Comparison of ENCODE assay signal across 21 cellular contexts in genomic region chr17:32016231-32016630, GRCh38. TPM values are rescaled to one million over a fixed set of nuclear protein-coding genes. Genes with fewer than 3 reads are reported as not detected.
DNase-seq lines count a peak whose midpoint lies in the region; ATAC-seq and TF ChIP-seq lines count a peak whose summit lies in the region.
"Had no signal": no experiment of that assay in that cellular context is flagged by ENCODE, and none has a peak within 500 bp of the region (broad histone marks: within the 10 kb centered on the region; RNA-seq: fewer than 3 reads in every experiment).

No MANE protein-coding gene starts in this region.

- no peak for ATAC-seq in activated CD4-positive, alpha-beta T cell treated with anti-CD3 and anti-CD28 coated beads for 36 hours
- ATAC-seq in activated CD8-positive, alpha-beta T cell treated with anti-CD3 and anti-CD28 coated beads, Interleukin-2, amount 10 ng/mL, durations not matched to agents 7 days and 5 days, result no peak
- ATAC-seq in psoas muscle, result no peak
- ATAC-seq in GM21528 (IDR thresholded peaks at IDR 0.05; ENCODE audit: low FRiP score, unreplicated experiment), result no peak
- ATAC-seq in GM21367 (IDR thresholded peaks at IDR 0.05; ENCODE audit: unreplicated experiment), result no peak
- ATAC-seq: activated CD4-positive, CD25-positive, alpha-beta regulatory T cell treated with anti-CD3 and anti-CD28 coated beads, Interleukin-2, amount 50 U/mL, for 24 hours; foreskin keratinocyte; HepG2; Right ventricle myocardium inferior had no signal

- peak overlapping the region; percentile 67 for H3K27ac ChIP-seq in psoas muscle
- H3K27ac ChIP-seq in substantia nigra (ENCODE audit: low read depth, low read length, poor library complexity, severe bottlenecking), result no peak overlapping the region
- H3K27ac ChIP-seq: epithelial cell of prostate, foreskin keratinocyte, thoracic aorta had no signal

- peak overlapping the region; percentile 15 for H3K4me3 ChIP-seq in psoas muscle
- H3K4me3 ChIP-seq: thoracic aorta had no signal

- intact Hi-C loops in activated CD4-positive, alpha-beta T cell treated with anti-CD3 and anti-CD28 coated beads for 36 hours (cut with DNase I, micrococcal nuclease), result no loop called here
- intact Hi-C loops in psoas muscle (cut with DNase I), result loop anchor here in 1 of 2 donors (10.0 kb wide), 1 partner anchor 119 kb away; no protein-coding TSS in a partner anchor

- no peaks in the 10 kb centered on the region for H3K9me3 ChIP-seq in psoas muscle
- H3K9me3 ChIP-seq: thoracic aorta had no signal

- H3K4me1 ChIP-seq in psoas muscle, result peaks cover 27% of the 10 kb centered on the region
- H3K4me1 ChIP-seq: foreskin keratinocyte had no signal

- peaks cover 0 to 18% of the 10 kb centered on the region in 2 donors for H3K36me3 ChIP-seq in psoas muscle (ENCODE audit: insufficient read depth in 1 of 2, low read depth in 1 of 2)
- H3K36me3 ChIP-seq: thoracic aorta had no signal

- no peaks in the 10 kb centered on the region for H3K27me3 ChIP-seq in psoas muscle (ENCODE audit: insufficient read depth in 3 of 3, low read length in 2 of 3)
- H3K27me3 ChIP-seq: foreskin keratinocyte had no signal

- CTCF ChIA-PET in activated CD4-positive, alpha-beta T cell treated with anti-CD3 and anti-CD28 coated beads for 36 hours (lab: Charles Lee), result no interaction called here
- CTCF ChIA-PET in activated CD8-positive, alpha-beta T cell treated with anti-CD3 and anti-CD28 coated beads, Interleukin-2, amount 10 ng/mL, durations not matched to agents 7 days and 5 days (lab: Charles Lee), result interaction anchor here (1.0 to 1.6 kb wide), 6 partner anchors 8 to 123 kb away, joined by 3 to 7 read pairs (median 4); partner anchors contain the start of gene LRRC37B

- peaks cover 10% of the 10 kb centered on the region for H3K36me3 Mint-ChIP-seq in activated CD4-positive, alpha-beta T cell treated with anti-CD3 and anti-CD28 coated beads for 36 hours (ENCODE audit: low read depth)
- H3K36me3 Mint-ChIP-seq in activated CD8-positive, alpha-beta T cell treated with anti-CD3 and anti-CD28 coated beads, Interleukin-2, amount 10 ng/mL, durations not matched to agents 7 days and 5 days (ENCODE audit: low read depth), result peaks cover 35% of the 10 kb centered on the region

- H3K27ac Mint-ChIP-seq in activated CD4-positive, alpha-beta T cell treated with anti-CD3 and anti-CD28 coated beads for 36 hours, result peak overlapping the region; percentile 44
- H3K27ac Mint-ChIP-seq in activated CD8-positive, alpha-beta T cell treated with anti-CD3 and anti-CD28 coated beads, Interleukin-2, amount 10 ng/mL, durations not matched to agents 7 days and 5 days, result peak overlapping the region; percentile 82

- POLR2A ChIA-PET in activated CD4-positive, alpha-beta T cell treated with anti-CD3 and anti-CD28 coated beads for 36 hours (lab: Charles Lee), result no interaction called here
- POLR2A ChIA-PET in activated CD8-positive, alpha-beta T cell treated with anti-CD3 and anti-CD28 coated beads, Interleukin-2, amount 10 ng/mL, durations not matched to agents 7 days and 5 days (lab: Charles Lee), result no interaction called here

- no peak overlapping the region for H3K4me3 Mint-ChIP-seq in activated CD4-positive, alpha-beta T cell treated with anti-CD3 and anti-CD28 coated beads for 36 hours
- H3K4me3 Mint-ChIP-seq in activated CD8-positive, alpha-beta T cell treated with anti-CD3 and anti-CD28 coated beads, Interleukin-2, amount 10 ng/mL, durations not matched to agents 7 days and 5 days, result peak overlapping the region; percentile 43
- H3K4me3 Mint-ChIP-seq: neural crest cell had no signal

- WGBS in psoas muscle, 3 donors, result 68 to 81% (median 71%) methylated on average over 7 of the region's 7 CpGs

- TF ChIP-seq CTCF in psoas muscle (IDR thresholded peaks at IDR 0.05), result no peak

- no peaks in the 10 kb centered on the region for H3K9me3 Mint-ChIP-seq in activated CD4-positive, alpha-beta T cell treated with anti-CD3 and anti-CD28 coated beads for 36 hours (ENCODE audit: low read depth)
- no peaks in the 10 kb centered on the region for H3K9me3 Mint-ChIP-seq in activated CD8-positive, alpha-beta T cell treated with anti-CD3 and anti-CD28 coated beads, Interleukin-2, amount 10 ng/mL, durations not matched to agents 7 days and 5 days (ENCODE audit: insufficient read depth)
- H3K9me3 Mint-ChIP-seq: neural crest cell had no signal

- H3K27me3 Mint-ChIP-seq in activated CD4-positive, alpha-beta T cell treated with anti-CD3 and anti-CD28 coated beads for 36 hours, result no peaks in the 10 kb centered on the region
- no peaks in the 10 kb centered on the region for H3K27me3 Mint-ChIP-seq in activated CD8-positive, alpha-beta T cell treated with anti-CD3 and anti-CD28 coated beads, Interleukin-2, amount 10 ng/mL, durations not matched to agents 7 days and 5 days (ENCODE audit: low read depth)

- peaks cover 29% of the 10 kb centered on the region for H3K4me1 Mint-ChIP-seq in activated CD4-positive, alpha-beta T cell treated with anti-CD3 and anti-CD28 coated beads for 36 hours
- H3K4me1 Mint-ChIP-seq in activated CD8-positive, alpha-beta T cell treated with anti-CD3 and anti-CD28 coated beads, Interleukin-2, amount 10 ng/mL, durations not matched to agents 7 days and 5 days (ENCODE audit: low read depth), result peaks cover 44% of the 10 kb centered on the region

- DNase-seq in activated CD4-positive, alpha-beta T cell treated with anti-CD3 and anti-CD28 coated beads for 36 hours, result no peak
- no peak for DNase-seq in activated CD4-positive, alpha-beta T cell treated with anti-CD3 and anti-CD28 coated beads, Interleukin-2, amount 50 U/mL, for 1 hour
- peak; percentile 29 for DNase-seq in MV-4-11 (lab: John Stamatoyannopoulos, UW)
- DNase-seq in activated CD8-positive, alpha-beta T cell treated with anti-CD3 and anti-CD28 coated beads, Interleukin-2, amount 10 ng/mL, durations not matched to agents 7 days and 5 days, result no peak
- DNase-seq in psoas muscle, result no peak
- no peak for DNase-seq in substantia nigra (lab: John Stamatoyannopoulos, UW)
- DNase-seq: activated T-cell treated with anti-CD3 and anti-CD28 coated beads for 4 hours; foreskin keratinocyte; mesendoderm; NCI-H1694 treated with DMSO at 0.1 percent for 48 hours; NCI-H226; NK-92 treated with Interleukin-12 subunit alpha and Interleukin-12 subunit beta, amount 100 ng/mL, for 24 hours; stimulated activated CD8-positive, alpha-beta memory T cell treated with anti-CD3 and anti-CD28 coated beads, Interleukin-4, amount 100 ng/mL, for 48 hours had no signal

RNA-seq across cellular contexts. Expression of gene LRRC37B, which starts 9.0 kb away (rescaled TPM):
- total RNA-seq in activated CD4-positive, alpha-beta T cell treated with anti-CD3 and anti-CD28 coated beads for 36 hours, result 10 to 100 TPM; 14.3 to 16.6 TPM
- total RNA-seq in activated CD8-positive, alpha-beta T cell treated with anti-CD3 and anti-CD28 coated beads, Interleukin-2, amount 10 ng/mL, durations not matched to agents 7 days and 5 days, result 10 to 100 TPM; 32.9 to 37.4 TPM
- 1 to 10 TPM; 2.0 to 6.5 (median 4.1) TPM for total RNA-seq in psoas muscle
- polyA plus RNA-seq in psoas muscle, result 1 to 10 TPM; 1.5 to 3.8 (median 2.8) TPM
